In the genomic region with DNA sequence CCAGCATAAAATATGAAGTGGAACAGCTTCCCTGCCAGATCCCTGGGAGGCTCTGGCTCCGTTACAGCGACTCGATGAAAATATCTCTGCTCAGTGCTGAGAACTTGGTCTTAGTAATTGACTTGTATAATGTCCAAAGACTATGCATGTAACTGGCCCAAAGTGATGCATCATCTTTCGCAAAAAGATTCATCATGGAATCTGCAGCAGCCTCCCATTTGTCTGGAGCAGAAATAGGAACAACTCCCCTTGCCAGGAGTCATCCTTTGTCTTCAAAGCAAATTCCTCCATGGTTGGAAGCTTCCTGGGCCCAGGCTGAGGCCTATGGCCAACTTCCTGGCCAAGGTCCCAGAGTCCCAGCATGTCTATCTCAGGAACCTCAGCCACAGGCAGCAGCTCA, we compare ENCODE assay signal across 15 cellular contexts. TPM values are rescaled to one million over a fixed set of nuclear protein-coding genes. Genes with fewer than 3 reads are reported as not detected.
A peak's percentile ranks its signal among the peaks of the same experiment; 100 is the strongest.
DNase-seq lines count a peak whose midpoint lies in the region; ATAC-seq, FAIRE-seq and TF ChIP-seq lines count a peak whose summit lies in the region.
"Had no signal": no experiment of that assay in that cellular context is flagged by ENCODE, and none has a peak within 500 bp of the region (broad histone marks: within the 10 kb centered on the region; RNA-seq: fewer than 3 reads in every experiment).

No MANE protein-coding gene starts in this region.

- H3K9me3 Mint-ChIP-seq in activated CD8-positive, alpha-beta memory T cell treated with anti-CD3 and anti-CD28 coated beads, Interleukin-2, amount 10 ng/mL, durations not matched to agents 7 days and 5 days (ENCODE audit: low read depth), result no peaks in the 10 kb centered on the region

- CTCF ChIA-PET in activated CD8-positive, alpha-beta memory T cell treated with anti-CD3 and anti-CD28 coated beads, Interleukin-2, amount 10 ng/mL, durations not matched to agents 7 days and 5 days (lab: Charles Lee), result no interaction called here

- FAIRE-seq in GM12891 (lab: Jason Lieb, UNC), result no peak

- no peak for TF ChIP-seq CTCF in fibroblast of the aortic adventitia (IDR thresholded peaks at IDR 0.05; ENCODE audit: insufficient read depth, low read length)

- no peak for ATAC-seq in activated CD8-positive, alpha-beta memory T cell treated with anti-CD3 and anti-CD28 coated beads, Interleukin-2, amount 10 ng/mL, durations not matched to agents 7 days and 5 days

- no peak overlapping the region for H3K4me3 Mint-ChIP-seq in activated CD8-positive, alpha-beta memory T cell treated with anti-CD3 and anti-CD28 coated beads, Interleukin-2, amount 10 ng/mL, durations not matched to agents 7 days and 5 days

- no peaks in the 10 kb centered on the region for H3K36me3 Mint-ChIP-seq in activated CD8-positive, alpha-beta memory T cell treated with anti-CD3 and anti-CD28 coated beads, Interleukin-2, amount 10 ng/mL, durations not matched to agents 7 days and 5 days

- H3K27me3 Mint-ChIP-seq in activated CD8-positive, alpha-beta memory T cell treated with anti-CD3 and anti-CD28 coated beads, Interleukin-2, amount 10 ng/mL, durations not matched to agents 7 days and 5 days, result peaks cover 75% of the 10 kb centered on the region

- H3K4me3 ChIP-seq in fibroblast of the aortic adventitia (ENCODE audit: low read depth, low read length), result no peak overlapping the region
- H3K4me3 ChIP-seq: BLaER1, PC-9 had no signal

- peaks cover 6% of the 10 kb centered on the region for H3K4me1 Mint-ChIP-seq in activated CD8-positive, alpha-beta memory T cell treated with anti-CD3 and anti-CD28 coated beads, Interleukin-2, amount 10 ng/mL, durations not matched to agents 7 days and 5 days

- no peak for TF ChIP-seq POLR2A in GM12891 (IDR thresholded peaks at IDR 0.05; ENCODE audit: low read depth, low read length)

- DNase-seq in DMS53 treated with DMSO at 0.1 percent for 48 hours (lab: John Stamatoyannopoulos, UW; ENCODE audit: unreplicated experiment) (peak; percentile 52), NCI-H446 treated with DMSO at 0.1 percent for 48 hours (lab: John Stamatoyannopoulos, UW) (peak; percentile 70), fibroblast of the aortic adventitia (ENCODE audit: low read depth) (peak; percentile 85), superior temporal gyrus (ENCODE audit: extremely low spot score) (peak; percentile 62), GM12891 (ENCODE audit: insufficient read length, low spot score) (no peak), SKM-1 (lab: John Stamatoyannopoulos, UW; ENCODE audit: unreplicated experiment) (no peak)
- no peak for DNase-seq in activated CD8-positive, alpha-beta memory T cell treated with anti-CD3 and anti-CD28 coated beads, Interleukin-2, amount 10 ng/mL, durations not matched to agents 7 days and 5 days
- DNase-seq: ACHN, EL, GOT3, KG1, PC-9, SK-N-SH had no signal

- H3K27ac Mint-ChIP-seq in activated CD8-positive, alpha-beta memory T cell treated with anti-CD3 and anti-CD28 coated beads, Interleukin-2, amount 10 ng/mL, durations not matched to agents 7 days and 5 days, result no peak overlapping the region

TF ChIP-seq in GM12891, 5 proteins besides CTCF, POLR2A, EP300 and RAD21:
- TF ChIP-seq POU2F2 (IDR thresholded peaks at IDR 0.05; ENCODE audit: low read depth, low read length), result no peak
- no peak for TF ChIP-seq SPI1 (IDR thresholded peaks at IDR 0.05; ENCODE audit: low read depth, low read length)
- TF ChIP-seq PAX5 (IDR thresholded peaks at IDR 0.05; ENCODE audit: insufficient read depth, low read length, severe bottlenecking), result no peak
- TF ChIP-seq TAF1 (IDR thresholded peaks at IDR 0.05; ENCODE audit: low read depth, low read length), result no peak
- no peak for TF ChIP-seq POLR2AphosphoS5 (IDR thresholded peaks at IDR 0.05; ENCODE audit: low read depth, low read length)

RNA-seq across cellular contexts. Expression of gene SLC6A17, which starts 16.9 kb away (rescaled TPM):
- 0.16 and 0.90 TPM in 2 replicates for total RNA-seq in fibroblast of the aortic adventitia (ENCODE audit: low replicate concordance)
- polyA plus RNA-seq in GM12891 (2012; ENCODE audit: low read depth, missing spikeins), result not detected
- total RNA-seq in activated CD8-positive, alpha-beta memory T cell treated with anti-CD3 and anti-CD28 coated beads, Interleukin-2, amount 10 ng/mL, durations not matched to agents 7 days and 5 days, result not detected

RNA-seq across cellular contexts. Expression of gene UBL4B, which starts 21.2 kb away (rescaled TPM):
- total RNA-seq in fibroblast of the aortic adventitia (ENCODE audit: low replicate concordance), result not detected in 2 replicates
- not detected for polyA plus RNA-seq in GM12891 (2012; ENCODE audit: low read depth, missing spikeins)
- total RNA-seq in activated CD8-positive, alpha-beta memory T cell treated with anti-CD3 and anti-CD28 coated beads, Interleukin-2, amount 10 ng/mL, durations not matched to agents 7 days and 5 days, result not detected
- total RNA-seq: M059J had no signal
- polyA plus RNA-seq: SK-N-SH had no signal

Comparison
In these comparisons a context has a peak if more than half of its experiments do, and no peak if none do; other contexts are left out.
1. DNase-seq: peak in DMS53 treated with DMSO at 0.1 percent for 48 hours (single experiment), NCI-H446 treated with DMSO at 0.1 percent for 48 hours (single experiment), fibroblast of the aortic adventitia (single experiment) and superior temporal gyrus (single experiment); none in GM12891 (single experiment), SKM-1 (single experiment) and activated CD8-positive, alpha-beta memory T cell treated with anti-CD3 and anti-CD28 coated beads, Interleukin-2, amount 10 ng/mL, durations not matched to agents 7 days and 5 days (single experiment).